In the genomic region with DNA sequence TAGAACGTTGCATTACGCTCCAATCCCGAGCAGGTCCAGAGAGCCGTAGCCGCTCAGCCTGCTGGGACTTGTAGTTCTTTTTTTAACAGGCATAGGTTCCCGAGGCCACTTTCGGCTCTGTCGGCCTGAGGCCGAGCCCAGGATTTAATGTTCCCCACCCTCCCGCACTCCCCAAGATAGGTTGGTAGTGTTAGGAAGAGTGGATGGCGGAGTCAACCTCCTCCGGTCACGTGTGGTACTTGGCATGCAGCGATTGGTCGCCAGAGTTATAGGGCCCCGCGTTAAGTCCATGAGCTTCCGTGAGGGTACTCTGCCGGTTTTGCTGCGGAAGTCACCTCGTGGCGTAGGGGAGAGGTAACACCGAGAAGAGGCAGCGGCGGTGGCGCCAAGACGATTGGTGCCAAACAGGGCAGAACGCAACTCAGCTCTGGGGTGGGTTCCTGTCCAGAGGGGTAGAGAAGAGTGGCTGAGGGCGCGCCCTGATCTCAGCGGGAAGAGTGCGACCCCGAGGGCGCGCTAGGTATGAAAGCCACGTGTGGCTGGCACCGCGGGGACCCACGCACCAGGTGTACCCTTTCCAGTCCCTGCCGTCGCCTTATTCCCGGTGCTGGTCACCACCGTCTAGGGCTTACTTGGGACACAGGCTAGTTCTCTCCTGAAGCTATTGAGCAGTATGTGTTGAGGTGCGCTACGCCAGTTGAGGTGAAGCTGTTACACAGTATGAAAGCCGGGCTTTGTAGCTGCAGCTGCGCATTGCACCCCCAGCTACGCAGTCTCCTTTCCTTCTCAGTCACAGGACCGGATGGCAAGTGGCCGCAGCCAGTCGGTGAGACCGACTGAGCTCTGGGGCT, we compare ENCODE assay signal across 8 cellular contexts.
DNase-seq lines count a peak whose midpoint lies in the region; ATAC-seq, FAIRE-seq and TF ChIP-seq lines count a peak whose summit lies in the region.

No MANE protein-coding gene starts in this region.

- H3K9ac ChIP-seq in HepG2 (ENCODE audit: insufficient read depth, low read depth, low read length): peak overlapping the region; percentile 76

- WGBS in HepG2 (ENCODE audit: low lambda C conversion rate): 0% methylated on average over 3 of the region's 52 CpGs

- in situ Hi-C loops in HepG2 (cut with HindIII; ENCODE audit: extremely low pct_ligation_motif_present, low pct_unique_long_range_greater_than_20kb): no loop called here

- peak overlapping the region; percentile 36 for H2AFZ ChIP-seq in HepG2 (ENCODE audit: low read length)

- POLR2A ChIA-PET in HepG2 (lab: Yijun Ruan, JAX): interaction anchor here (1.0 to 3.0 kb wide), 14 partner anchors 9 to 1008 kb away, joined by 3 to 20 read pairs (median 5); partner anchors contain the start of genes EIF1AY and KDM5D

- no peak for TF ChIP-seq RAD21 in HepG2 (CRISPR knock-in tag; IDR thresholded peaks at IDR 0.05)

- no peaks in the 10 kb centered on the region for H3K9me3 Mint-ChIP-seq in activated naive CD8-positive, alpha-beta T cell (ENCODE audit: low read depth)

- peak overlapping the region; percentile 71 to 76 (median 71); a peak in 5 of 6 replicates for H3K4me3 ChIP-seq in HepG2 (replicated peaks in 1 of 3; ENCODE audit: insufficient read depth in 1 of 3, low read depth in 2 of 3, low read length in 3 of 3)

- TF ChIP-seq EP300 in HepG2 (IDR thresholded peaks at IDR 0.05; ENCODE audit: low read depth in 2 of 2, low read length in 2 of 2) (no peak), HepG2 (CRISPR knock-in tag; IDR thresholded peaks at IDR 0.05; ENCODE audit: borderline replicate concordance) (no peak)

- no peaks in the 10 kb centered on the region for H4K20me1 ChIP-seq in HepG2 (ENCODE audit: insufficient read depth, low read length)

- peak overlapping the region; percentile 92 for H3K4me3 Mint-ChIP-seq in activated naive CD8-positive, alpha-beta T cell

- H3K27ac Mint-ChIP-seq in activated naive CD8-positive, alpha-beta T cell: peak overlapping the region; percentile 100

- H3K27ac ChIP-seq in HepG2 (ENCODE audit: extremely low read length, insufficient read depth, low read length) (peak overlapping the region; percentile 90), substantia nigra (ENCODE audit: low read depth, low read length, poor library complexity, severe bottlenecking) (peak overlapping the region; percentile 51)

- TF ChIP-seq POLR2A in HepG2 (IDR thresholded peaks at IDR 0.05; ENCODE audit: insufficient read depth in 1 of 2, low read depth in 2 of 2, low read length in 2 of 2) (no peak), GM12892 (IDR thresholded peaks at IDR 0.05; ENCODE audit: low read depth, low read length) (no peak)

- BruUV-seq in HepG2 (replicated peaks; lab: Mats Ljungman, UMichigan): no TSS peak

- ATAC-seq in HepG2 (peak; percentile 96), GM18520 (IDR thresholded peaks at IDR 0.05; ENCODE audit: unreplicated experiment) (no peak)

- peaks cover 33% of the 10 kb centered on the region for H3K4me1 Mint-ChIP-seq in activated naive CD8-positive, alpha-beta T cell (ENCODE audit: low read depth)

- H3K36me3 Mint-ChIP-seq in activated naive CD8-positive, alpha-beta T cell: peaks cover 6% of the 10 kb centered on the region

- peak; percentile 45 to 60 (median 58) for DNase-seq in activated CD4-positive, CD25-positive, alpha-beta regulatory T cell (lab: John Stamatoyannopoulos, UW)
- DNase-seq in activated CD4-positive, CD25-positive, alpha-beta regulatory T cell treated with anti-CD3 and anti-CD28 coated beads, Interleukin-2, amount 50 U/mL, for 72 hours: no peak
- DNase-seq in NCI-H2171 treated with DMSO at 0.1 percent for 48 hours (lab: John Stamatoyannopoulos, UW) (peak; percentile 96), HepG2 (ENCODE audit: low spot score) (peak; percentile 94), substantia nigra (lab: John Stamatoyannopoulos, UW) (peak in 28 of 49 donors; percentile 21 to 87 (median 74)), GM12892 (ENCODE audit: insufficient read length) (no peak)

- H3K4me1 ChIP-seq in HepG2 (ENCODE audit: insufficient read depth, low read length): peaks cover 31% of the 10 kb centered on the region

- H3K9me3 ChIP-seq in HepG2 (ENCODE audit: low read length): no peaks in the 10 kb centered on the region

- FAIRE-seq in HepG2 (lab: Jason Lieb, UNC): peak; percentile 91
- FAIRE-seq in GM12892 (lab: Jason Lieb, UNC): no peak

- peaks cover 37% of the 10 kb centered on the region for H3K79me2 ChIP-seq in HepG2 (ENCODE audit: insufficient read depth, low read length)

- H3K36me3 ChIP-seq in HepG2 (replicated peaks in 1 of 2; ENCODE audit: control insufficient read depth in 1 of 2, insufficient read depth in 2 of 2, low read length in 2 of 2): no peaks in the 10 kb centered on the region

- no peaks in the 10 kb centered on the region for H3K27me3 Mint-ChIP-seq in activated naive CD8-positive, alpha-beta T cell

- CTCF ChIA-PET in HepG2 (lab: Yijun Ruan, JAX; ENCODE audit: low intra/inter-chr PET ratio, low total read pairs): no interaction called here

- peak overlapping the region; percentile 85 for H3K4me2 ChIP-seq in HepG2 (ENCODE audit: low read depth, low read length)

- no peak for TF ChIP-seq CTCF in HepG2 (CRISPR knock-in tag; IDR thresholded peaks at IDR 0.05)

- H3K27me3 ChIP-seq in HepG2 (ENCODE audit: control insufficient read depth in 1 of 2, insufficient read depth in 2 of 2, low read length in 2 of 2): no peaks in the 10 kb centered on the region

- intact Hi-C loops in HepG2 (cut with micrococcal nuclease; ENCODE audit: unreplicated experiment): no loop called here

TF ChIP-seq in HepG2, 621 proteins besides CTCF, POLR2A, EP300 and RAD21 (continues in another document):
- TF ChIP-seq POGK (CRISPR knock-in tag; conservative IDR thresholded peaks at IDR 0.05): peak; percentile 78; the same call in 1 of the 2 replicates
- TF ChIP-seq ZNF292 (CRISPR knock-in tag; IDR thresholded peaks at IDR 0.05; ENCODE audit: borderline replicate concordance, low read depth): 0 out of 2 replicates have a peak, but pooled peaks have one; percentile 44
- TF ChIP-seq ZFX (CRISPR knock-in tag; IDR thresholded peaks at IDR 0.05; ENCODE audit: low read depth): peak; percentile 49; the same call in 1 of the 2 replicates
- 0 out of 2 replicates have a peak, but pooled peaks have one; percentile 38 for TF ChIP-seq ZNF547 (CRISPR knock-in tag; IDR thresholded peaks at IDR 0.05)
- TF ChIP-seq GMEB1 (CRISPR knock-in tag; IDR thresholded peaks at IDR 0.05; ENCODE audit: borderline replicate concordance): peak; percentile 66; the same call in 1 of the 2 replicates
- TF ChIP-seq NFKB2 (CRISPR knock-in tag; IDR thresholded peaks at IDR 0.05; ENCODE audit: borderline replicate concordance): peak; percentile 43; the same call in 1 of the 2 replicates
- TF ChIP-seq HNRNPLL (IDR thresholded peaks at IDR 0.05; ENCODE audit: low read depth, low read length, poor library complexity, severe bottlenecking): peak; percentile 95

Comparison
In these comparisons a context has a peak if more than half of its experiments do, and no peak if none do; other contexts are left out.
1. DNase-seq: peak in activated CD4-positive, CD25-positive, alpha-beta regulatory T cell (4 of 4), NCI-H2171 treated with DMSO at 0.1 percent for 48 hours (single experiment), HepG2 (single experiment) and substantia nigra (28 of 49); none in activated CD4-positive, CD25-positive, alpha-beta regulatory T cell treated with anti-CD3 and anti-CD28 coated beads, Interleukin-2, amount 50 U/mL, for 72 hours (single experiment) and GM12892 (single experiment).